16 cellular contexts compared by ENCODE assay signal in genomic region chr11:65941720-65942310, GRCh38. TPM values are rescaled to one million over a fixed set of nuclear protein-coding genes. Genes with fewer than 3 reads are reported as not detected.
A peak's percentile ranks its signal among the peaks of the same experiment; 100 is the strongest.
DNase-seq lines count a peak whose midpoint lies in the region; ATAC-seq and TF ChIP-seq lines count a peak whose summit lies in the region.
"Had no signal": no experiment of that assay in that cellular context is flagged by ENCODE, and none has a peak within 500 bp of the region (broad histone marks: within the 10 kb centered on the region; RNA-seq: fewer than 3 reads in every experiment).

No MANE protein-coding gene starts in this region.

- no peak overlapping the region for H3K23ac ChIP-seq in H9 (ENCODE audit: insufficient read length, low read depth, low read length)

- H4K5ac ChIP-seq in H9 (ENCODE audit: insufficient read length, low read depth, low read length): no peak overlapping the region

- peaks cover 8% of the 10 kb centered on the region for H3K23me2 ChIP-seq in H9 (ENCODE audit: insufficient read length, low read depth, low read length, poor library complexity, severe bottlenecking)

- no peak overlapping the region for H4K91ac ChIP-seq in H9 (ENCODE audit: insufficient read length, low read depth, low read length)

- no peak overlapping the region for H3K27ac ChIP-seq in H9 (ENCODE audit: insufficient read length, low read depth, low read length)
- H3K27ac ChIP-seq: C4-2B, SJSA1 had no signal

- H2BK15ac ChIP-seq in H9 (ENCODE audit: low read depth, low read length): no peak overlapping the region

- H2AFZ ChIP-seq in H9 (ENCODE audit: low read length): no peak overlapping the region

- H3K27me3 Mint-ChIP-seq in H9 (ENCODE audit: low read depth): peaks cover 21% of the 10 kb centered on the region
- peaks cover 9% of the 10 kb centered on the region for H3K27me3 Mint-ChIP-seq in activated T-helper 1 cell treated with anti-CD3 and anti-CD28 coated beads, Interleukin-12 subunit alpha, Interleukin-12 subunit beta, Interleukin-2, Interleukin-4 antibody, amounts not matched to agents 30 ng/mL and 10 ng/mL and 1 ng/mL, durations not matched to agents 14 hours and 24 hours and 36 hours (ENCODE audit: insufficient read depth)
- H3K27me3 Mint-ChIP-seq in nephron progenitor cell (ENCODE audit: low read depth, poor library complexity): peaks cover 12% of the 10 kb centered on the region

- no peak overlapping the region for H3K4ac ChIP-seq in H9 (ENCODE audit: low read depth, low read length)

- no peak overlapping the region for H2BK20ac ChIP-seq in H9 (ENCODE audit: low read depth, low read length, poor library complexity, severe bottlenecking)

- no peak for TF ChIP-seq CTCF in H9 (conservative IDR thresholded peaks at IDR 0.05)
- no peak for TF ChIP-seq CTCF in nephron progenitor cell (IDR thresholded peaks at IDR 0.05)

- H2BK12ac ChIP-seq in H9 (ENCODE audit: insufficient read length, low read depth, low read length): no peak overlapping the region

- H3K27ac Mint-ChIP-seq in H9 (no peak overlapping the region; a peak in 2 of 7 replicates), nephron progenitor cell (peak overlapping the region; percentile 62)
- peak overlapping the region; percentile 11 for H3K27ac Mint-ChIP-seq in activated T-helper 1 cell treated with anti-CD3 and anti-CD28 coated beads, Interleukin-12 subunit alpha, Interleukin-12 subunit beta, Interleukin-2, Interleukin-4 antibody, amounts not matched to agents 30 ng/mL and 10 ng/mL and 1 ng/mL, durations not matched to agents 14 hours and 24 hours and 36 hours
- H3K27ac Mint-ChIP-seq: activated naive CD8-positive, alpha-beta T cell treated with anti-CD3 and anti-CD28 coated beads, Interleukin-2, amount 10 ng/mL, durations not matched to agents 7 days and 5 days had no signal

- H3K36me3 Mint-ChIP-seq in H9 (ENCODE audit: insufficient read depth in 1 of 3, low read depth in 3 of 3) (no peaks in the 10 kb centered on the region), nephron progenitor cell (ENCODE audit: low read depth) (no peaks in the 10 kb centered on the region)
- H3K36me3 Mint-ChIP-seq in activated T-helper 1 cell treated with anti-CD3 and anti-CD28 coated beads, Interleukin-12 subunit alpha, Interleukin-12 subunit beta, Interleukin-2, Interleukin-4 antibody, amounts not matched to agents 30 ng/mL and 10 ng/mL and 1 ng/mL, durations not matched to agents 14 hours and 24 hours and 36 hours (ENCODE audit: low read depth): no peaks in the 10 kb centered on the region
- H3K36me3 Mint-ChIP-seq: activated naive CD8-positive, alpha-beta T cell treated with anti-CD3 and anti-CD28 coated beads, Interleukin-2, amount 10 ng/mL, durations not matched to agents 7 days and 5 days had no signal

- no peak overlapping the region for H2BK5ac ChIP-seq in H9 (ENCODE audit: insufficient read length, low read length)

- H3K4me1 Mint-ChIP-seq in H9: peaks cover 41 to 50% of the 10 kb centered on the region in 2 experiments
- H3K4me1 Mint-ChIP-seq in activated T-helper 1 cell treated with anti-CD3 and anti-CD28 coated beads, Interleukin-12 subunit alpha, Interleukin-12 subunit beta, Interleukin-2, Interleukin-4 antibody, amounts not matched to agents 30 ng/mL and 10 ng/mL and 1 ng/mL, durations not matched to agents 14 hours and 24 hours and 36 hours (ENCODE audit: low read depth): peaks cover 4% of the 10 kb centered on the region
- peaks cover 32% of the 10 kb centered on the region for H3K4me1 Mint-ChIP-seq in nephron progenitor cell
- H3K4me1 Mint-ChIP-seq: central memory CD8-positive, alpha-beta T cell had no signal

- no peak overlapping the region for H3K14ac ChIP-seq in H9 (ENCODE audit: insufficient read depth, low read length)

- no peaks in the 10 kb centered on the region for H3K79me2 ChIP-seq in H9 (ENCODE audit: insufficient read depth, low read length)

- WGBS in H9 (ENCODE audit: extremely low coverage, insufficient read length, low lambda C conversion rate): no CpG with 5 or more reads among the region's 9 CpGs

- no peaks in the 10 kb centered on the region for H4K20me1 ChIP-seq in H9 (ENCODE audit: control insufficient read depth, insufficient read depth, insufficient read length)

- peak overlapping the region; percentile 20 for H3K56ac ChIP-seq in H9 (ENCODE audit: insufficient read length, low read depth, low read length)

- intact Hi-C loops in activated T-helper 1 cell treated with anti-CD3 and anti-CD28 coated beads, Interleukin-12 subunit alpha, Interleukin-12 subunit beta, Interleukin-2, Interleukin-4 antibody, amounts not matched to agents 30 ng/mL and 10 ng/mL and 1 ng/mL, durations not matched to agents 14 hours and 24 hours and 36 hours (cut with micrococcal nuclease): no loop called here

- H3K18ac ChIP-seq in H9 (ENCODE audit: insufficient read length, low read depth, low read length): peak overlapping the region; percentile 60

- no peak for ATAC-seq in HG03571 (IDR thresholded peaks at IDR 0.05; ENCODE audit: unreplicated experiment)
- ATAC-seq in GM21717 (IDR thresholded peaks at IDR 0.05; ENCODE audit: unreplicated experiment): no peak

- no peak overlapping the region for H3K4me2 ChIP-seq in H9 (ENCODE audit: insufficient read depth, insufficient read length, low read length)

- H3K79me1 ChIP-seq in H9 (ENCODE audit: insufficient read depth, low read depth, low read length, poor library complexity, severe bottlenecking): no peaks in the 10 kb centered on the region

- H3K9me3 Mint-ChIP-seq in H9 (no peaks in the 10 kb centered on the region), nephron progenitor cell (no peaks in the 10 kb centered on the region)
- no peaks in the 10 kb centered on the region for H3K9me3 Mint-ChIP-seq in activated T-helper 1 cell treated with anti-CD3 and anti-CD28 coated beads, Interleukin-12 subunit alpha, Interleukin-12 subunit beta, Interleukin-2, Interleukin-4 antibody, amounts not matched to agents 30 ng/mL and 10 ng/mL and 1 ng/mL, durations not matched to agents 14 hours and 24 hours and 36 hours
- H3K9me3 Mint-ChIP-seq: activated naive CD8-positive, alpha-beta T cell treated with anti-CD3 and anti-CD28 coated beads, Interleukin-2, amount 10 ng/mL, durations not matched to agents 7 days and 5 days; central memory CD8-positive, alpha-beta T cell had no signal

- no peak overlapping the region for H3K9ac ChIP-seq in H9 (ENCODE audit: extremely low read depth, insufficient read length, low read length)

- no peak for DNase-seq in H9
- no peak for DNase-seq in activated T-helper 1 cell treated with anti-CD3 and anti-CD28 coated beads, Interleukin-12 subunit alpha, Interleukin-12 subunit beta, Interleukin-2, Interleukin-4 antibody, amounts not matched to agents 30 ng/mL and 10 ng/mL and 1 ng/mL, durations not matched to agents 14 hours and 24 hours and 36 hours (ENCODE audit: low spot score)
- no peak for DNase-seq in nephron progenitor cell
- no peak for DNase-seq in T1000 (lab: John Stamatoyannopoulos, UW)
- DNase-seq: activated naive CD8-positive, alpha-beta T cell treated with anti-CD3 and anti-CD28 coated beads, Interleukin-2, amount 10 ng/mL, durations not matched to agents 7 days and 5 days; DMS79 treated with DMSO at 0.1 percent for 48 hours; NCI-H1436 treated with DMSO at 0.1 percent for 48 hours; retina; stimulated activated CD4-positive, alpha-beta T cell treated with anti-CD3 and anti-CD28 coated beads, Interleukin-4, amount 100 ng/mL, for 4 hours; stimulated activated naive CD4-positive, alpha-beta T cell had no signal

- no peaks in the 10 kb centered on the region for H3K27me3 ChIP-seq in H9 (ENCODE audit: insufficient read depth, low read length)

- H3K9me3 ChIP-seq in H9 (ENCODE audit: control insufficient read depth, low read depth, low read length): no peaks in the 10 kb centered on the region
- H3K9me3 ChIP-seq: SJSA1 had no signal

- no peak overlapping the region for H3T11ph ChIP-seq in H9 (ENCODE audit: low read length)

- H3K4me1 ChIP-seq in H9 (ENCODE audit: insufficient read depth, low read length): peaks cover 8% of the 10 kb centered on the region

- H3K4me3 Mint-ChIP-seq in H9: no peak overlapping the region
- H3K4me3 Mint-ChIP-seq in activated T-helper 1 cell treated with anti-CD3 and anti-CD28 coated beads, Interleukin-12 subunit alpha, Interleukin-12 subunit beta, Interleukin-2, Interleukin-4 antibody, amounts not matched to agents 30 ng/mL and 10 ng/mL and 1 ng/mL, durations not matched to agents 14 hours and 24 hours and 36 hours: no peak overlapping the region
- no peak overlapping the region for H3K4me3 Mint-ChIP-seq in nephron progenitor cell
- H3K4me3 Mint-ChIP-seq: activated naive CD8-positive, alpha-beta T cell treated with anti-CD3 and anti-CD28 coated beads, Interleukin-2, amount 10 ng/mL, durations not matched to agents 7 days and 5 days; central memory CD8-positive, alpha-beta T cell had no signal

- H2BK120ac ChIP-seq in H9 (ENCODE audit: low read depth, low read length, poor library complexity, severe bottlenecking): no peak overlapping the region

- no peak overlapping the region for H4K8ac ChIP-seq in H9 (replicated peaks; ENCODE audit: insufficient read length, low read depth, low read length)

- H2AK5ac ChIP-seq in H9 (ENCODE audit: insufficient read length, low read length): no peak overlapping the region

RNA-seq across cellular contexts. Expression of gene TSGA10IP, which starts 3.5 kb away (rescaled TPM):
- 2.2 and 3.1 TPM in 2 replicates for total RNA-seq in H9 (2021)
- total RNA-seq in activated T-helper 1 cell treated with anti-CD3 and anti-CD28 coated beads, Interleukin-12 subunit alpha, Interleukin-12 subunit beta, Interleukin-2, Interleukin-4 antibody, amounts not matched to agents 30 ng/mL and 10 ng/mL and 1 ng/mL, durations not matched to agents 14 hours and 24 hours and 36 hours: not detected in 2 replicates
- total RNA-seq: activated naive CD8-positive, alpha-beta T cell treated with anti-CD3 and anti-CD28 coated beads, Interleukin-2, amount 10 ng/mL, durations not matched to agents 7 days and 5 days; myocyte; SJSA1 had no signal

RNA-seq across cellular contexts. Expression of gene SART1, which starts 19.7 kb away (rescaled TPM):
- 52.0 and 57.8 TPM in 2 replicates for total RNA-seq in H9 (2021)
- total RNA-seq in activated T-helper 1 cell treated with anti-CD3 and anti-CD28 coated beads, Interleukin-12 subunit alpha, Interleukin-12 subunit beta, Interleukin-2, Interleukin-4 antibody, amounts not matched to agents 30 ng/mL and 10 ng/mL and 1 ng/mL, durations not matched to agents 14 hours and 24 hours and 36 hours: 110 TPM in 2 replicates

RNA-seq across cellular contexts. Expression of gene DRAP1, which starts 22.6 kb away (rescaled TPM):
- 101 and 105 TPM in 2 replicates for total RNA-seq in H9 (2021)
- 119 and 129 TPM in 2 replicates for total RNA-seq in activated T-helper 1 cell treated with anti-CD3 and anti-CD28 coated beads, Interleukin-12 subunit alpha, Interleukin-12 subunit beta, Interleukin-2, Interleukin-4 antibody, amounts not matched to agents 30 ng/mL and 10 ng/mL and 1 ng/mL, durations not matched to agents 14 hours and 24 hours and 36 hours

RNA-seq across cellular contexts. Expression of gene C11orf68, which starts 23.0 kb away (rescaled TPM):
- 14.0 and 15.7 TPM in 2 replicates for total RNA-seq in H9 (2021)
- total RNA-seq in activated T-helper 1 cell treated with anti-CD3 and anti-CD28 coated beads, Interleukin-12 subunit alpha, Interleukin-12 subunit beta, Interleukin-2, Interleukin-4 antibody, amounts not matched to agents 30 ng/mL and 10 ng/mL and 1 ng/mL, durations not matched to agents 14 hours and 24 hours and 36 hours: 18.5 and 21.4 TPM in 2 replicates

RNA-seq across cellular contexts. Expression of gene FOSL1, which starts 41.6 kb away (rescaled TPM):
- 33.7 and 36.1 TPM in 2 replicates for total RNA-seq in H9 (2021)
- total RNA-seq in activated T-helper 1 cell treated with anti-CD3 and anti-CD28 coated beads, Interleukin-12 subunit alpha, Interleukin-12 subunit beta, Interleukin-2, Interleukin-4 antibody, amounts not matched to agents 30 ng/mL and 10 ng/mL and 1 ng/mL, durations not matched to agents 14 hours and 24 hours and 36 hours: 31.7 and 33.5 TPM in 2 replicates

Comparison
In these comparisons a context has a peak if more than half of its experiments do, and no peak if none do; other contexts are left out.
1. H3K27ac Mint-ChIP-seq: peak in activated T-helper 1 cell treated with anti-CD3 and anti-CD28 coated beads, Interleukin-12 subunit alpha, Interleukin-12 subunit beta, Interleukin-2, Interleukin-4 antibody, amounts not matched to agents 30 ng/mL and 10 ng/mL and 1 ng/mL, durations not matched to agents 14 hours and 24 hours and 36 hours (single experiment) and nephron progenitor cell (single experiment); none in H9 (0 of 3).